In the genomic region with DNA sequence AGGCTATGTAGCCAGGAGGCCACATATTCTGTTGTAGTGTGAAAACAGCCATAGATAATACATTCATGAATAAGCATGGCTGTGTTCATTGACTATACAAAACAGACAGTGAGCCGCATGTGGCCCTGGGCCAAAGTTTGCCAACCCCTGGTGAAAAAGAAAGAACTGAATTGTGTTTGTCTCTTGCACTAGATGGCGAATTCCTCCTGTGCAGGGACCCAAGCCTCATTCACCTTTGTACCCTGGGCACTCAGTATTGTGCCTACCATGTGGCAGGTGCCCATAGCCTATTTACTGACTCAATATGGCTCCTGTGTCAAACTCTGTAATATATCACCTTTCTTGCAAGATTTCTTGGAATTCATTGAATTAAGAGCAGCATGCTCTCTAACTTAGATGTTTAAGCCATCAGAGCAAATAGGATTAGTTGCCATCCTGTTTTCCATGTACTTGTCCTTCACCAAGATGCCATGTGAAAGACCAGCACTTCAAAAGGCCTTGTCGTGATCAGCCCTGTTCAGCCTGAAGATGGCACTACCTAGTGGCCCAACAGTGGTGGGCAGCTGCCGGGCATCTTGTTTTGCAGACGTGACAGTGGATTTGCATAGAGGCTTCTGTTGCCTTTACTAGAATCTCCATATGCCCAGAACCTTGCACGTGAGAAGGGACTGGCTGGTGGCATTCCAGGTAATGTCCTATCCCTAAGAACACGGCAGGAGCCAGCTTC, we compare ENCODE assay signal across 10 cellular contexts. TPM values are rescaled to one million over a fixed set of nuclear protein-coding genes. Genes with fewer than 3 reads are reported as not detected.
DNase-seq lines count a peak whose midpoint lies in the region; ATAC-seq, FAIRE-seq and TF ChIP-seq lines count a peak whose summit lies in the region.
"Had no signal": no experiment of that assay in that cellular context is flagged by ENCODE, and none has a peak within 500 bp of the region (broad histone marks: within the 10 kb centered on the region; RNA-seq: fewer than 3 reads in every experiment).

No MANE protein-coding gene starts in this region.

- H3K27me3 ChIP-seq in pancreas: no peaks in the 10 kb centered on the region

- H3K27ac ChIP-seq in pancreas: no peak overlapping the region

- no peaks in the 10 kb centered on the region for H3K9me3 ChIP-seq in pancreas

- H3K4me1 ChIP-seq in pancreas: peaks cover 0 to 4% (median 4%) of the 10 kb centered on the region in 3 donors

- no peak overlapping the region for H3K27ac Mint-ChIP-seq in activated naive CD8-positive, alpha-beta T cell treated with anti-CD3 and anti-CD28 coated beads, Interleukin-2, amount 50 U/mL, for 24 hours
- H3K27ac Mint-ChIP-seq: WTC11 had no signal

- no peaks in the 10 kb centered on the region for H3K27me3 Mint-ChIP-seq in activated naive CD8-positive, alpha-beta T cell treated with anti-CD3 and anti-CD28 coated beads, Interleukin-2, amount 50 U/mL, for 24 hours

- no peak overlapping the region for H3K4me3 Mint-ChIP-seq in activated naive CD8-positive, alpha-beta T cell treated with anti-CD3 and anti-CD28 coated beads, Interleukin-2, amount 50 U/mL, for 24 hours
- H3K4me3 Mint-ChIP-seq: WTC11 had no signal

- no peaks in the 10 kb centered on the region for H3K36me3 Mint-ChIP-seq in activated naive CD8-positive, alpha-beta T cell treated with anti-CD3 and anti-CD28 coated beads, Interleukin-2, amount 50 U/mL, for 24 hours (ENCODE audit: low read depth)
- H3K36me3 Mint-ChIP-seq: WTC11 had no signal

- DNase-seq in NCI-H524 treated with DMSO at 0.1 percent for 48 hours (lab: John Stamatoyannopoulos, UW) (peak; percentile 78), choroid plexus epithelial cell (ENCODE audit: low read depth) (no peak), pancreas (no peak), SW 1271 (lab: John Stamatoyannopoulos, UW) (no peak), D721Med (ENCODE audit: insufficient read length, low spot score) (no peak)
- no peak for DNase-seq in activated naive CD8-positive, alpha-beta T cell treated with anti-CD3 and anti-CD28 coated beads, Interleukin-2, amount 50 U/mL, for 24 hours
- DNase-seq: activated CD8-positive, alpha-beta memory T cell treated with anti-CD3 and anti-CD28 coated beads, Interleukin-2, amount 50 U/mL, for 4 hours; right cardiac atrium had no signal

- WGBS in pancreas, 2 donors: 75 to 79% methylated on average over 7 of the region's 7 CpGs

- no peaks in the 10 kb centered on the region for H3K36me3 ChIP-seq in pancreas

- no peak for FAIRE-seq in pancreas (lab: Jason Lieb, UNC)
- no peak for FAIRE-seq in D721Med (lab: Jason Lieb, UNC)

- peaks cover 7% of the 10 kb centered on the region for H3K4me1 Mint-ChIP-seq in activated naive CD8-positive, alpha-beta T cell treated with anti-CD3 and anti-CD28 coated beads, Interleukin-2, amount 50 U/mL, for 24 hours

- TF ChIP-seq CTCF in GM12872 (IDR thresholded peaks at IDR 0.05; ENCODE audit: insufficient read depth, low read depth, low read length): peak; percentile 23; the same call in 1 of the 3 replicates
- TF ChIP-seq CTCF in choroid plexus epithelial cell (conservative IDR thresholded peaks at IDR 0.05; ENCODE audit: low read depth, low read length): peak; percentile 20
- TF ChIP-seq CTCF in pancreas (IDR thresholded peaks at IDR 0.05): no peak
- no peak for TF ChIP-seq CTCF in D721Med (IDR thresholded peaks at IDR 0.05; ENCODE audit: insufficient read depth, missing control alignments)

- intact Hi-C loops in pancreas (cut with DNase I): loop anchor here in 1 of 3 donors (10.0 kb wide), 1 partner anchor 156 kb away; no protein-coding TSS in a partner anchor

- ATAC-seq in pancreas: peak; percentile 12 to 51 (median 32)
- ATAC-seq in activated naive CD8-positive, alpha-beta T cell treated with anti-CD3 and anti-CD28 coated beads, Interleukin-2, amount 50 U/mL, for 24 hours: no peak

- H3K4me3 ChIP-seq in choroid plexus epithelial cell (ENCODE audit: low read depth, low read length) (no peak overlapping the region), pancreas (no peak overlapping the region)

- H3K9me3 Mint-ChIP-seq in activated naive CD8-positive, alpha-beta T cell treated with anti-CD3 and anti-CD28 coated beads, Interleukin-2, amount 50 U/mL, for 24 hours: no peaks in the 10 kb centered on the region
- H3K9me3 Mint-ChIP-seq: WTC11 had no signal

RNA-seq across cellular contexts. Expression of gene CMTM7, which starts 50.9 kb away (rescaled TPM):
- 10 to 100 TPM in 3 of 6 donors, 1 to 10 TPM in 3; 6.1 to 21.4 (median 9.8) TPM for total RNA-seq in pancreas
- polyA plus RNA-seq in pancreas: 10 to 100 TPM; 18.9 to 23.8 TPM

Comparison
In these comparisons a context has a peak if more than half of its experiments do, and no peak if none do; other contexts are left out.
1. CTCF ChIP-seq: peak in GM12872 (single experiment) and choroid plexus epithelial cell (single experiment); none in pancreas (0 of 4) and D721Med (single experiment).